ENCODE assay signal across 24 cellular contexts in genomic region chr11:69109101-69109500, GRCh38. TPM values are rescaled to one million over a fixed set of nuclear protein-coding genes. Genes with fewer than 3 reads are reported as not detected.
DNase-seq lines count a peak whose midpoint lies in the region; ATAC-seq, FAIRE-seq and TF ChIP-seq lines count a peak whose summit lies in the region.
"Had no signal": no experiment of that assay in that cellular context is flagged by ENCODE, and none has a peak within 500 bp of the region (broad histone marks: within the 10 kb centered on the region; RNA-seq: fewer than 3 reads in every experiment).

No MANE protein-coding gene starts in this region.

- intact Hi-C loops in Right ventricle myocardium inferior (cut with DNase I) (loop anchor here (5.0 to 10.0 kb wide), 3 partner anchors 106 to 336 kb away; partner anchors contain the start of gene MYEOV), cardiac septum (cut with DNase I) (no loop called here), kidney (cut with DNase I) (no loop called here)

- no peak for TF ChIP-seq CTCF in kidney (IDR thresholded peaks at IDR 0.05; ENCODE audit: borderline replicate concordance, extremely low read depth, insufficient read depth)

- H3K36me3 ChIP-seq in H7 (replicated peaks; ENCODE audit: control insufficient read depth, insufficient read depth, low read length) (no peaks in the 10 kb centered on the region), kidney (ENCODE audit: control insufficient read depth in 1 of 2, insufficient read depth in 2 of 2, low read length in 2 of 2) (no peaks in the 10 kb centered on the region)
- H3K36me3 ChIP-seq: BLaER1 had no signal

- H3K27ac ChIP-seq in kidney (ENCODE audit: low read depth in 2 of 2, low read length in 2 of 2): no peak overlapping the region
- H3K27ac ChIP-seq: 22Rv1, BLaER1, C4-2B had no signal

- no peaks in the 10 kb centered on the region for H3K36me3 Mint-ChIP-seq in stimulated activated effector memory CD8-positive, alpha-beta T cell treated with anti-CD3 and anti-CD28 coated beads, Interleukin-12 subunit alpha, Interleukin-12 subunit beta, amount 100 ng/mL, for 72 hours
- H3K36me3 Mint-ChIP-seq in stimulated activated naive B cell treated with anti-CD40 and anti-IgM and Interleukin-4, amounts not matched to agents 10 μg/mL and 1 μg/mL and 100 μg/mL, for 72 hours: peaks cover 9 to 16% of the 10 kb centered on the region in 2 donors

- DNase-seq in Right ventricle myocardium inferior (ENCODE audit: missing footprints): peak; percentile 63
- DNase-seq in cardiac septum (ENCODE audit: low spot score): no peak
- peak; percentile 17 for DNase-seq in H7
- peak; percentile 40 for DNase-seq in kidney
- DNase-seq in stimulated activated effector memory CD8-positive, alpha-beta T cell treated with anti-CD3 and anti-CD28 coated beads, Interleukin-12 subunit alpha, Interleukin-12 subunit beta, amount 100 ng/mL, for 72 hours (ENCODE audit: low spot score in 2 of 2): no peak
- no peak for DNase-seq in urothelium cell line (ENCODE audit: low spot score)
- DNase-seq in stimulated activated naive B cell treated with anti-CD40 and anti-IgM and Interleukin-4, amounts not matched to agents 10 μg/mL and 1 μg/mL and 100 μg/mL, for 72 hours: no peak
- DNase-seq: Caco-2; CD4-positive, CD25-positive, alpha-beta regulatory T cell; CD8-positive, alpha-beta T cell; DMS153; DND-41; H9; HFFc6 had no signal

- H3K4me3 Mint-ChIP-seq in stimulated activated effector memory CD8-positive, alpha-beta T cell treated with anti-CD3 and anti-CD28 coated beads, Interleukin-12 subunit alpha, Interleukin-12 subunit beta, amount 100 ng/mL, for 72 hours: no peak overlapping the region
- H3K4me3 Mint-ChIP-seq in stimulated activated naive B cell treated with anti-CD40 and anti-IgM and Interleukin-4, amounts not matched to agents 10 μg/mL and 1 μg/mL and 100 μg/mL, for 72 hours: no peak overlapping the region
- H3K4me3 Mint-ChIP-seq: B cell; CD4-positive, CD25-positive, alpha-beta regulatory T cell; CD8-positive, alpha-beta T cell; H9; HFFc6 had no signal

- H3K9ac ChIP-seq in kidney (ENCODE audit: low read length in 2 of 2): no peak overlapping the region
- H3K9ac ChIP-seq: BLaER1 had no signal

- no peak overlapping the region for H3K4me3 ChIP-seq in H7 (ENCODE audit: insufficient read depth, low read depth, low read length)
- no peak overlapping the region for H3K4me3 ChIP-seq in kidney (ENCODE audit: low read length in 2 of 2)
- H3K4me3 ChIP-seq: BLaER1 had no signal

- no peaks in the 10 kb centered on the region for H3K9me3 ChIP-seq in kidney (ENCODE audit: control insufficient read depth in 1 of 2, low read length in 2 of 2)

- no peaks in the 10 kb centered on the region for H3K4me1 Mint-ChIP-seq in stimulated activated effector memory CD8-positive, alpha-beta T cell treated with anti-CD3 and anti-CD28 coated beads, Interleukin-12 subunit alpha, Interleukin-12 subunit beta, amount 100 ng/mL, for 72 hours
- H3K4me1 Mint-ChIP-seq in stimulated activated naive B cell treated with anti-CD40 and anti-IgM and Interleukin-4, amounts not matched to agents 10 μg/mL and 1 μg/mL and 100 μg/mL, for 72 hours: no peaks in the 10 kb centered on the region
- H3K4me1 Mint-ChIP-seq: B cell, H9 had no signal

- peaks cover 7 to 8% of the 10 kb centered on the region in 2 donors for H3K27me3 Mint-ChIP-seq in stimulated activated naive B cell treated with anti-CD40 and anti-IgM and Interleukin-4, amounts not matched to agents 10 μg/mL and 1 μg/mL and 100 μg/mL, for 72 hours
- H3K27me3 Mint-ChIP-seq: B cell; CD4-positive, CD25-positive, alpha-beta regulatory T cell had no signal

- peaks cover 23 to 24% of the 10 kb centered on the region in 2 donors for H3K4me1 ChIP-seq in kidney (ENCODE audit: control insufficient read depth in 1 of 2, insufficient read depth in 1 of 2, low read depth in 1 of 2, low read length in 2 of 2)

- FAIRE-seq in kidney (lab: Jason Lieb, UNC): no peak
- no peak for FAIRE-seq in urothelium cell line (lab: Jason Lieb, UNC)
- FAIRE-seq: A204.1, G401.6, GM12892, H1 had no signal

- no peaks in the 10 kb centered on the region for H3K9me3 Mint-ChIP-seq in stimulated activated effector memory CD8-positive, alpha-beta T cell treated with anti-CD3 and anti-CD28 coated beads, Interleukin-12 subunit alpha, Interleukin-12 subunit beta, amount 100 ng/mL, for 72 hours
- peaks cover 7 to 10% of the 10 kb centered on the region in 2 donors for H3K9me3 Mint-ChIP-seq in stimulated activated naive B cell treated with anti-CD40 and anti-IgM and Interleukin-4, amounts not matched to agents 10 μg/mL and 1 μg/mL and 100 μg/mL, for 72 hours
- H3K9me3 Mint-ChIP-seq: CD8-positive, alpha-beta T cell had no signal

- peak overlapping the region; percentile 14 for H3K27ac Mint-ChIP-seq in stimulated activated effector memory CD8-positive, alpha-beta T cell treated with anti-CD3 and anti-CD28 coated beads, Interleukin-12 subunit alpha, Interleukin-12 subunit beta, amount 100 ng/mL, for 72 hours
- H3K27ac Mint-ChIP-seq in stimulated activated naive B cell treated with anti-CD40 and anti-IgM and Interleukin-4, amounts not matched to agents 10 μg/mL and 1 μg/mL and 100 μg/mL, for 72 hours: no peak overlapping the region
- H3K27ac Mint-ChIP-seq: B cell; CD8-positive, alpha-beta T cell; H9; HFFc6 had no signal

- no peaks in the 10 kb centered on the region for H3K27me3 ChIP-seq in H7 (ENCODE audit: control insufficient read depth, insufficient read depth, low read length)

- ATAC-seq in Right ventricle myocardium inferior (no peak), HG03342 (IDR thresholded peaks at IDR 0.05; ENCODE audit: unreplicated experiment) (no peak)
- no peak for ATAC-seq in stimulated activated effector memory CD8-positive, alpha-beta T cell treated with anti-CD3 and anti-CD28 coated beads, Interleukin-12 subunit alpha, Interleukin-12 subunit beta, amount 100 ng/mL, for 72 hours
- ATAC-seq in stimulated activated naive B cell treated with anti-CD40 and anti-IgM and Interleukin-4, amounts not matched to agents 10 μg/mL and 1 μg/mL and 100 μg/mL, for 72 hours (replicated peaks): no peak
- ATAC-seq: CD8-positive, alpha-beta T cell; HCT116 had no signal

RNA-seq across cellular contexts. Expression of gene SMIM38, which starts 46.6 kb away (rescaled TPM):
- 0.11 TPM for total RNA-seq in Right ventricle myocardium inferior
- 0.19 TPM for total RNA-seq in cardiac septum
- total RNA-seq in H7 (2014; rRNA removed; shearing (Covaris generic)): 0.28 and 0.67 TPM in 2 replicates
- total RNA-seq in kidney: 0.63 TPM
- 0.19 TPM for polyA plus RNA-seq in kidney (ENCODE audit: insufficient read depth, low read depth, low replicate concordance)
- total RNA-seq: CD8-positive, alpha-beta T cell; HFFc6 had no signal

Comparison
In these comparisons a context has a peak if more than half of its experiments do, and no peak if none do; other contexts are left out.
1. DNase-seq: peak in Right ventricle myocardium inferior (single experiment), H7 (single experiment) and kidney (single experiment); none in cardiac septum (single experiment), stimulated activated effector memory CD8-positive, alpha-beta T cell treated with anti-CD3 and anti-CD28 coated beads, Interleukin-12 subunit alpha, Interleukin-12 subunit beta, amount 100 ng/mL, for 72 hours (0 of 2), urothelium cell line (single experiment) and stimulated activated naive B cell treated with anti-CD40 and anti-IgM and Interleukin-4, amounts not matched to agents 10 μg/mL and 1 μg/mL and 100 μg/mL, for 72 hours (single experiment).